Comparison of ENCODE assay signal across 8 cellular contexts in the genomic region with DNA sequence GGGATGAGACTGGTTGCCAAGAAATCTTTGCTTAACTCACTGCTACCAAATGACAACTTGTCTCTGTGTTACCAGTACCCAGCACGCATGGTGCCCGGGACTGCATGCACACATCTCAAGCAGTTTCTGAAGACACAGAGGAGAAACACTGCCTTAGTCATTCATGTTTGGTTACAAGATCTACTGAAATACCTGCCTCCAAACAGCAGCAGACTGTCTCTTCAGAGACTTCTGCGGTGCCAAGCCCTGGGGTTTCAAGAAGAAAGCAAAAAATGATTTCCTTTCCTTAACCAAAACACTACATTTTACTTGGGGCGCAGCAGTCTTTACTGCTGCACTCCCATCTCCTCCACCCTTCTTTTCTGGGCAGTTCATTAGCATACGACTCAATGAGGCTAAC. TPM values are rescaled to one million over a fixed set of nuclear protein-coding genes. Genes with fewer than 3 reads are reported as not detected.
DNase-seq lines count a peak whose midpoint lies in the region; ATAC-seq and TF ChIP-seq lines count a peak whose summit lies in the region.

No MANE protein-coding gene starts in this region.

- H3K36me3 ChIP-seq in duodenal mucosa (ENCODE audit: control insufficient read depth in 1 of 2, insufficient read depth in 2 of 2, low read length in 2 of 2) = peaks cover 0 to 4% of the 10 kb centered on the region in 2 donors

- H3K4me1 ChIP-seq in duodenal mucosa (ENCODE audit: control insufficient read depth in 1 of 2, insufficient read depth in 2 of 2, low read length in 2 of 2) = peaks cover 37 to 43% of the 10 kb centered on the region in 2 donors

- H3K27ac Mint-ChIP-seq in Calu3 (ENCODE audit: unreplicated experiment) = peak overlapping the region; percentile 17
- peak overlapping the region; percentile 97 for H3K27ac Mint-ChIP-seq in activated CD4-positive, alpha-beta T cell treated with anti-CD3 and anti-CD28 coated beads, Interleukin-2, amount 10 ng/mL, durations not matched to agents 24 days and 14 days

- peak overlapping the region; percentile 84 to 94 for H3K4me3 ChIP-seq in duodenal mucosa (ENCODE audit: low read depth in 1 of 2, low read length in 2 of 2)

- no peaks in the 10 kb centered on the region for H3K9me3 ChIP-seq in duodenal mucosa (ENCODE audit: control insufficient read depth in 1 of 2, low read length in 2 of 2)

- peak overlapping the region; percentile 98 for H3K4me3 Mint-ChIP-seq in Calu3 (ENCODE audit: low read depth, unreplicated experiment)
- H3K4me3 Mint-ChIP-seq in activated CD4-positive, alpha-beta T cell treated with anti-CD3 and anti-CD28 coated beads, Interleukin-2, amount 10 ng/mL, durations not matched to agents 24 days and 14 days = peak overlapping the region; percentile 90

- H3K36me3 Mint-ChIP-seq in Calu3 (ENCODE audit: insufficient read depth, unreplicated experiment) = peaks cover 47% of the 10 kb centered on the region
- peaks cover 44% of the 10 kb centered on the region for H3K36me3 Mint-ChIP-seq in activated CD4-positive, alpha-beta T cell treated with anti-CD3 and anti-CD28 coated beads, Interleukin-2, amount 10 ng/mL, durations not matched to agents 24 days and 14 days (ENCODE audit: low read depth)

- intact Hi-C loops in Calu3 (cut with micrococcal nuclease; ENCODE audit: unreplicated experiment) (no loop called here), posterior vena cava (cut with DNase I) (loop anchor here in 1 of 2 donors (2.0 kb wide), 1 partner anchor 35 kb away; no protein-coding TSS in a partner anchor), sciatic nerve (cut with DNase I) (no loop called here)
- intact Hi-C loops in activated CD4-positive, alpha-beta T cell treated with anti-CD3 and anti-CD28 coated beads, Interleukin-2, amount 10 ng/mL, durations not matched to agents 24 days and 14 days (cut with micrococcal nuclease) = loop anchor here (2.0 to 5.0 kb wide), 2 partner anchors 13 to 41 kb away; no protein-coding TSS in a partner anchor

- H3K9me3 Mint-ChIP-seq in Calu3 (ENCODE audit: low read depth, unreplicated experiment) = no peaks in the 10 kb centered on the region
- H3K9me3 Mint-ChIP-seq in activated CD4-positive, alpha-beta T cell treated with anti-CD3 and anti-CD28 coated beads, Interleukin-2, amount 10 ng/mL, durations not matched to agents 24 days and 14 days = no peaks in the 10 kb centered on the region

- ATAC-seq in HG02642 (IDR thresholded peaks at IDR 0.05; ENCODE audit: poor library complexity, unreplicated experiment) = no peak
- no peak for ATAC-seq in HG02759 (IDR thresholded peaks at IDR 0.05; ENCODE audit: unreplicated experiment)
- no peak for ATAC-seq in GM18868 (IDR thresholded peaks at IDR 0.05; ENCODE audit: unreplicated experiment)
- no peak for ATAC-seq in sciatic nerve

- no TSS peak for BruUV-seq in Calu3 (replicated peaks; lab: Mats Ljungman, UMichigan)

- TF ChIP-seq CTCF in Calu3 (IDR thresholded peaks at IDR 0.05; ENCODE audit: unreplicated experiment) = no peak

- peak overlapping the region in 1 of 2 donors; percentile 12 for H3K9ac ChIP-seq in duodenal mucosa (ENCODE audit: low read depth in 1 of 2, low read length in 2 of 2)

- peaks cover 18% of the 10 kb centered on the region for H3K4me1 Mint-ChIP-seq in Calu3 (ENCODE audit: low read depth, unreplicated experiment)
- H3K4me1 Mint-ChIP-seq in activated CD4-positive, alpha-beta T cell treated with anti-CD3 and anti-CD28 coated beads, Interleukin-2, amount 10 ng/mL, durations not matched to agents 24 days and 14 days = peaks cover 47% of the 10 kb centered on the region

- no peak for DNase-seq in Calu3
- DNase-seq in activated CD4-positive, alpha-beta T cell treated with anti-CD3 and anti-CD28 coated beads, Interleukin-2, amount 10 ng/mL, durations not matched to agents 24 days and 14 days = peak; percentile 77
- DNase-seq in posterior vena cava (ENCODE audit: low spot score) = peak; percentile 44
- DNase-seq in sciatic nerve (ENCODE audit: low spot score) = no peak

- no peaks in the 10 kb centered on the region for H3K27me3 Mint-ChIP-seq in Calu3 (ENCODE audit: unreplicated experiment)
- H3K27me3 Mint-ChIP-seq in activated CD4-positive, alpha-beta T cell treated with anti-CD3 and anti-CD28 coated beads, Interleukin-2, amount 10 ng/mL, durations not matched to agents 24 days and 14 days = no peaks in the 10 kb centered on the region

- CTCF ChIA-PET in Calu3 (lab: Charles Lee) = no interaction called here

- no peak overlapping the region for H3K27ac ChIP-seq in duodenal mucosa (ENCODE audit: low read depth, low read length)

- H3K27me3 ChIP-seq in duodenal mucosa (ENCODE audit: control insufficient read depth in 1 of 2, insufficient read depth in 2 of 2, low read length in 2 of 2) = no peaks in the 10 kb centered on the region

RNA-seq across cellular contexts. Expression of a gene that starts 4.2 kb away (rescaled TPM):
- total RNA-seq in Calu3 (2022) (140 and 150 TPM in 2 replicates), posterior vena cava (100 to 1,000 TPM in 1 of 2 donors, 10 to 100 TPM in 1; 89.0 to 118 TPM), sciatic nerve (173 TPM)
- 263 and 272 TPM in 2 replicates for total RNA-seq in activated CD4-positive, alpha-beta T cell treated with anti-CD3 and anti-CD28 coated beads, Interleukin-2, amount 10 ng/mL, durations not matched to agents 24 days and 14 days

RNA-seq across cellular contexts. Expression of a gene that starts 58.7 kb away (rescaled TPM):
- total RNA-seq in Calu3 (2022) (111 and 142 TPM in 2 replicates), posterior vena cava (1 to 10 TPM; 4.6 to 8.1 TPM), sciatic nerve (7.5 TPM)
- 25.5 and 26.7 TPM in 2 replicates for total RNA-seq in activated CD4-positive, alpha-beta T cell treated with anti-CD3 and anti-CD28 coated beads, Interleukin-2, amount 10 ng/mL, durations not matched to agents 24 days and 14 days

Comparison
In these comparisons a context has a peak if more than half of its experiments do, and no peak if none do; other contexts are left out.
1. DNase-seq: peak in activated CD4-positive, alpha-beta T cell treated with anti-CD3 and anti-CD28 coated beads, Interleukin-2, amount 10 ng/mL, durations not matched to agents 24 days and 14 days (single experiment) and posterior vena cava (single experiment); none in Calu3 (single experiment) and sciatic nerve (single experiment).